Comparison of ENCODE assay signal across 1 cellular context in the genomic region with DNA sequence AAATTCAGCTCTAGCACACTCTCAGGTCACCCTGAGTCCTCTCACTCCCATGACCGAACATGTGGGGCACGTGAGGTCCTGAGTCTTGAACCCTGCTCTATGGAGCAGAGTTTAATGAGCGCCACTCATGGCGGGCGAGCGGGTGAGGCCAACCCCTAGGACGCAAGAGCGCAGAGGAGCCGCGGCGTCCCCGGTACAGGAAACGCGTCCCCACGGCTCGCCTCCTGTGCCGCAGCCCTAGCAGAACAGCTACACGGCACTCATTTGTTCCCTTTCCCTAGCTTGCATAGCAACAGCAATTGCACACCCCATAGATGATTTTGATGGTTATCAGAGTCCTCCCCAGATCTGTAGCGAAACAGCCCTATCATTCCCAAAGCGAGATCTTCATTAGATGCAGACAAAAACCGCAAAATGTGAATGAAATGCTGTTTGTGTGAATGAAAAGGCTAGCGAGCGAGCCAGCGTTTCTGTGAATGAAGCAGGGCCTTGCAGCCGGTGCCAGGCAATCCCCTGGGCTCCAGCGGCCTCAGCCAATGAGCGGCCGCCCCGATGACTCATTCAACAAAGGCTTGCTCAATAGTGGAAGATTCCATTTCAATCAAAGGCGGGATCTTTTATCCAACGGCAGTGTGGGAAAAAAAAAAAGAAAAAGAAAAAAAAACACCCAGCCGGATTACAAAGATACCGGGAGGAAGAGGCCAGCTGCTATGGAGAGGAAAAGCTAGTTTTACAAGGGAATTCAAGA.
TF ChIP-seq lines count a peak whose summit lies in the region.

No MANE protein-coding gene starts in this region.

TF ChIP-seq in HepG2, 621 proteins besides CTCF, POLR2A, EP300 and RAD21 (continued from another document and continues in another):
- peak; percentile 82; the same call in 1 of the 2 replicates for TF ChIP-seq NRL (CRISPR knock-in tag; IDR thresholded peaks at IDR 0.05; ENCODE audit: borderline replicate concordance)
- TF ChIP-seq, protein P1, sequence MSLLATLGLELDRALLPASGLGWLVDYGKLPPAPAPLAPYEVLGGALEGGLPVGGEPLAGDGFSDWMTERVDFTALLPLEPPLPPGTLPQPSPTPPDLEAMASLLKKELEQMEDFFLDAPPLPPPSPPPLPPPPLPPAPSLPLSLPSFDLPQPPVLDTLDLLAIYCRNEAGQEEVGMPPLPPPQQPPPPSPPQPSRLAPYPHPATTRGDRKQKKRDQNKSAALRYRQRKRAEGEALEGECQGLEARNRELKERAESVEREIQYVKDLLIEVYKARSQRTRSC (CRISPR knock-in tag; IDR thresholded peaks at IDR 0.05; ENCODE audit: low read depth): no peak
- peak; percentile 87 for TF ChIP-seq ZNF292 (CRISPR knock-in tag; IDR thresholded peaks at IDR 0.05; ENCODE audit: borderline replicate concordance, low read depth)
- TF ChIP-seq ZNF382 (CRISPR knock-in tag; IDR thresholded peaks at IDR 0.05; ENCODE audit: borderline replicate concordance): no peak
- TF ChIP-seq, protein P2, sequence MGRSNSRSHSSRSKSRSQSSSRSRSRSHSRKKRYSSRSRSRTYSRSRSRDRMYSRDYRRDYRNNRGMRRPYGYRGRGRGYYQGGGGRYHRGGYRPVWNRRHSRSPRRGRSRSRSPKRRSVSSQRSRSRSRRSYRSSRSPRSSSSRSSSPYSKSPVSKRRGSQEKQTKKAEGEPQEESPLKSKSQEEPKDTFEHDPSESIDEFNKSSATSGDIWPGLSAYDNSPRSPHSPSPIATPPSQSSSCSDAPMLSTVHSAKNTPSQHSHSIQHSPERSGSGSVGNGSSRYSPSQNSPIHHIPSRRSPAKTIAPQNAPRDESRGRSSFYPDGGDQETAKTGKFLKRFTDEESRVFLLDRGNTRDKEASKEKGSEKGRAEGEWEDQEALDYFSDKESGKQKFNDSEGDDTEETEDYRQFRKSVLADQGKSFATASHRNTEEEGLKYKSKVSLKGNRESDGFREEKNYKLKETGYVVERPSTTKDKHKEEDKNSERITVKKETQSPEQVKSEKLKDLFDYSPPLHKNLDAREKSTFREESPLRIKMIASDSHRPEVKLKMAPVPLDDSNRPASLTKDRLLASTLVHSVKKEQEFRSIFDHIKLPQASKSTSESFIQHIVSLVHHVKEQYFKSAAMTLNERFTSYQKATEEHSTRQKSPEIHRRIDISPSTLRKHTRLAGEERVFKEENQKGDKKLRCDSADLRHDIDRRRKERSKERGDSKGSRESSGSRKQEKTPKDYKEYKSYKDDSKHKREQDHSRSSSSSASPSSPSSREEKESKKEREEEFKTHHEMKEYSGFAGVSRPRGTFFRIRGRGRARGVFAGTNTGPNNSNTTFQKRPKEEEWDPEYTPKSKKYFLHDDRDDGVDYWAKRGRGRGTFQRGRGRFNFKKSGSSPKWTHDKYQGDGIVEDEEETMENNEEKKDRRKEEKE (IDR thresholded peaks at IDR 0.05): no peak
- TF ChIP-seq, protein P3, sequence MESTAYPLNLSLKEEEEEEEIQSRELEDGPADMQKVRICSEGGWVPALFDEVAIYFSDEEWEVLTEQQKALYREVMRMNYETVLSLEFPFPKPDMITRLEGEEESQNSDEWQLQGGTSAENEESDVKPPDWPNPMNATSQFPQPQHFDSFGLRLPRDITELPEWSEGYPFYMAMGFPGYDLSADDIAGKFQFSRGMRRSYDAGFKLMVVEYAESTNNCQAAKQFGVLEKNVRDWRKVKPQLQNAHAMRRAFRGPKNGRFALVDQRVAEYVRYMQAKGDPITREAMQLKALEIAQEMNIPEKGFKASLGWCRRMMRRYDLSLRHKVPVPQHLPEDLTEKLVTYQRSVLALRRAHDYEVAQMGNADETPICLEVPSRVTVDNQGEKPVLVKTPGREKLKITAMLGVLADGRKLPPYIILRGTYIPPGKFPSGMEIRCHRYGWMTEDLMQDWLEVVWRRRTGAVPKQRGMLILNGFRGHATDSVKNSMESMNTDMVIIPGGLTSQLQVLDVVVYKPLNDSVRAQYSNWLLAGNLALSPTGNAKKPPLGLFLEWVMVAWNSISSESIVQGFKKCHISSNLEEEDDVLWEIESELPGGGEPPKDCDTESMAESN (CRISPR knock-in tag; conservative IDR thresholded peaks at IDR 0.05): no peak
- TF ChIP-seq ZSCAN31 (CRISPR knock-in tag; IDR thresholded peaks at IDR 0.05; ENCODE audit: low read depth): no peak
- TF ChIP-seq, protein P4, sequence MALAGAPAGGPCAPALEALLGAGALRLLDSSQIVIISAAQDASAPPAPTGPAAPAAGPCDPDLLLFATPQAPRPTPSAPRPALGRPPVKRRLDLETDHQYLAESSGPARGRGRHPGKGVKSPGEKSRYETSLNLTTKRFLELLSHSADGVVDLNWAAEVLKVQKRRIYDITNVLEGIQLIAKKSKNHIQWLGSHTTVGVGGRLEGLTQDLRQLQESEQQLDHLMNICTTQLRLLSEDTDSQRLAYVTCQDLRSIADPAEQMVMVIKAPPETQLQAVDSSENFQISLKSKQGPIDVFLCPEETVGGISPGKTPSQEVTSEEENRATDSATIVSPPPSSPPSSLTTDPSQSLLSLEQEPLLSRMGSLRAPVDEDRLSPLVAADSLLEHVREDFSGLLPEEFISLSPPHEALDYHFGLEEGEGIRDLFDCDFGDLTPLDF (CRISPR knock-in tag; IDR thresholded peaks at IDR 0.05): peak; percentile 70
- TF ChIP-seq, protein P5, sequence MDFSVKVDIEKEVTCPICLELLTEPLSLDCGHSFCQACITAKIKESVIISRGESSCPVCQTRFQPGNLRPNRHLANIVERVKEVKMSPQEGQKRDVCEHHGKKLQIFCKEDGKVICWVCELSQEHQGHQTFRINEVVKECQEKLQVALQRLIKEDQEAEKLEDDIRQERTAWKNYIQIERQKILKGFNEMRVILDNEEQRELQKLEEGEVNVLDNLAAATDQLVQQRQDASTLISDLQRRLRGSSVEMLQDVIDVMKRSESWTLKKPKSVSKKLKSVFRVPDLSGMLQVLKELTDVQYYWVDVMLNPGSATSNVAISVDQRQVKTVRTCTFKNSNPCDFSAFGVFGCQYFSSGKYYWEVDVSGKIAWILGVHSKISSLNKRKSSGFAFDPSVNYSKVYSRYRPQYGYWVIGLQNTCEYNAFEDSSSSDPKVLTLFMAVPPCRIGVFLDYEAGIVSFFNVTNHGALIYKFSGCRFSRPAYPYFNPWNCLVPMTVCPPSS (IDR thresholded peaks at IDR 0.05): no peak
- TF ChIP-seq, protein P6, sequence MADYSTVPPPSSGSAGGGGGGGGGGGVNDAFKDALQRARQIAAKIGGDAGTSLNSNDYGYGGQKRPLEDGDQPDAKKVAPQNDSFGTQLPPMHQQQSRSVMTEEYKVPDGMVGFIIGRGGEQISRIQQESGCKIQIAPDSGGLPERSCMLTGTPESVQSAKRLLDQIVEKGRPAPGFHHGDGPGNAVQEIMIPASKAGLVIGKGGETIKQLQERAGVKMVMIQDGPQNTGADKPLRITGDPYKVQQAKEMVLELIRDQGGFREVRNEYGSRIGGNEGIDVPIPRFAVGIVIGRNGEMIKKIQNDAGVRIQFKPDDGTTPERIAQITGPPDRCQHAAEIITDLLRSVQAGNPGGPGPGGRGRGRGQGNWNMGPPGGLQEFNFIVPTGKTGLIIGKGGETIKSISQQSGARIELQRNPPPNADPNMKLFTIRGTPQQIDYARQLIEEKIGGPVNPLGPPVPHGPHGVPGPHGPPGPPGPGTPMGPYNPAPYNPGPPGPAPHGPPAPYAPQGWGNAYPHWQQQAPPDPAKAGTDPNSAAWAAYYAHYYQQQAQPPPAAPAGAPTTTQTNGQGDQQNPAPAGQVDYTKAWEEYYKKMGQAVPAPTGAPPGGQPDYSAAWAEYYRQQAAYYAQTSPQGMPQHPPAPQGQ (CRISPR knock-in tag; IDR thresholded peaks at IDR 0.05; ENCODE audit: borderline replicate concordance): no peak
- TF ChIP-seq NFRKB (IDR thresholded peaks at IDR 0.05): no peak
- TF ChIP-seq ELF4 (CRISPR knock-in tag; IDR thresholded peaks at IDR 0.05; ENCODE audit: borderline replicate concordance): no peak
- TF ChIP-seq, protein P7, sequence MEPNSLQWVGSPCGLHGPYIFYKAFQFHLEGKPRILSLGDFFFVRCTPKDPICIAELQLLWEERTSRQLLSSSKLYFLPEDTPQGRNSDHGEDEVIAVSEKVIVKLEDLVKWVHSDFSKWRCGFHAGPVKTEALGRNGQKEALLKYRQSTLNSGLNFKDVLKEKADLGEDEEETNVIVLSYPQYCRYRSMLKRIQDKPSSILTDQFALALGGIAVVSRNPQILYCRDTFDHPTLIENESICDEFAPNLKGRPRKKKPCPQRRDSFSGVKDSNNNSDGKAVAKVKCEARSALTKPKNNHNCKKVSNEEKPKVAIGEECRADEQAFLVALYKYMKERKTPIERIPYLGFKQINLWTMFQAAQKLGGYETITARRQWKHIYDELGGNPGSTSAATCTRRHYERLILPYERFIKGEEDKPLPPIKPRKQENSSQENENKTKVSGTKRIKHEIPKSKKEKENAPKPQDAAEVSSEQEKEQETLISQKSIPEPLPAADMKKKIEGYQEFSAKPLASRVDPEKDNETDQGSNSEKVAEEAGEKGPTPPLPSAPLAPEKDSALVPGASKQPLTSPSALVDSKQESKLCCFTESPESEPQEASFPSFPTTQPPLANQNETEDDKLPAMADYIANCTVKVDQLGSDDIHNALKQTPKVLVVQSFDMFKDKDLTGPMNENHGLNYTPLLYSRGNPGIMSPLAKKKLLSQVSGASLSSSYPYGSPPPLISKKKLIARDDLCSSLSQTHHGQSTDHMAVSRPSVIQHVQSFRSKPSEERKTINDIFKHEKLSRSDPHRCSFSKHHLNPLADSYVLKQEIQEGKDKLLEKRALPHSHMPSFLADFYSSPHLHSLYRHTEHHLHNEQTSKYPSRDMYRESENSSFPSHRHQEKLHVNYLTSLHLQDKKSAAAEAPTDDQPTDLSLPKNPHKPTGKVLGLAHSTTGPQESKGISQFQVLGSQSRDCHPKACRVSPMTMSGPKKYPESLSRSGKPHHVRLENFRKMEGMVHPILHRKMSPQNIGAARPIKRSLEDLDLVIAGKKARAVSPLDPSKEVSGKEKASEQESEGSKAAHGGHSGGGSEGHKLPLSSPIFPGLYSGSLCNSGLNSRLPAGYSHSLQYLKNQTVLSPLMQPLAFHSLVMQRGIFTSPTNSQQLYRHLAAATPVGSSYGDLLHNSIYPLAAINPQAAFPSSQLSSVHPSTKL (CRISPR knock-in tag; IDR thresholded peaks at IDR 0.05): no peak
- TF ChIP-seq, protein P8, sequence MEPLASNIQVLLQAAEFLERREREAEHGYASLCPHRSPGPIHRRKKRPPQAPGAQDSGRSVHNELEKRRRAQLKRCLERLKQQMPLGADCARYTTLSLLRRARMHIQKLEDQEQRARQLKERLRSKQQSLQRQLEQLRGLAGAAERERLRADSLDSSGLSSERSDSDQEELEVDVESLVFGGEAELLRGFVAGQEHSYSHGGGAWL (CRISPR knock-in tag; IDR thresholded peaks at IDR 0.05): no peak
- TF ChIP-seq, protein P9, sequence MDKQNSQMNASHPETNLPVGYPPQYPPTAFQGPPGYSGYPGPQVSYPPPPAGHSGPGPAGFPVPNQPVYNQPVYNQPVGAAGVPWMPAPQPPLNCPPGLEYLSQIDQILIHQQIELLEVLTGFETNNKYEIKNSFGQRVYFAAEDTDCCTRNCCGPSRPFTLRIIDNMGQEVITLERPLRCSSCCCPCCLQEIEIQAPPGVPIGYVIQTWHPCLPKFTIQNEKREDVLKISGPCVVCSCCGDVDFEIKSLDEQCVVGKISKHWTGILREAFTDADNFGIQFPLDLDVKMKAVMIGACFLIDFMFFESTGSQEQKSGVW (CRISPR knock-in tag; IDR thresholded peaks at IDR 0.05; ENCODE audit: borderline replicate concordance): no peak
- TF ChIP-seq ZNF549 (CRISPR knock-in tag; IDR thresholded peaks at IDR 0.05): no peak
- no peak for TF ChIP-seq ETV5 (CRISPR knock-in tag; IDR thresholded peaks at IDR 0.05; ENCODE audit: borderline replicate concordance)
- TF ChIP-seq RARA (CRISPR knock-in tag; IDR thresholded peaks at IDR 0.05): no peak
- TF ChIP-seq, protein P10, sequence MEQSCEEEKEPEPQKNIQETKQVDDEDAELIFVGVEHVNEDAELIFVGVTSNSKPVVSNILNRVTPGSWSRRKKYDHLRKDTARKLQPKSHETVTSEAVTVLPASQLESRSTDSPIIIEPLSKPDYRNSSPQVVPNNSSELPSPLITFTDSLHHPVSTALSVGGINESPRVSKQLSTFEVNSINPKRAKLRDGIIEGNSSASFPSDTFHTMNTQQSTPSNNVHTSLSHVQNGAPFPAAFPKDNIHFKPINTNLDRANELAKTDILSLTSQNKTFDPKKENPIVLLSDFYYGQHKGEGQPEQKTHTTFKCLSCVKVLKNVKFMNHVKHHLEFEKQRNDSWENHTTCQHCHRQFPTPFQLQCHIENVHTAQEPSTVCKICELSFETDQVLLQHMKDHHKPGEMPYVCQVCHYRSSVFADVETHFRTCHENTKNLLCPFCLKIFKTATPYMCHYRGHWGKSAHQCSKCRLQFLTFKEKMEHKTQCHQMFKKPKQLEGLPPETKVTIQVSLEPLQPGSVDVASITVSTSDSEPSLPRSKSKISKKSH (CRISPR knock-in tag; IDR thresholded peaks at IDR 0.05; ENCODE audit: borderline replicate concordance): 0 out of 2 replicates have a peak, but pooled peaks have one; percentile 50
- TF ChIP-seq ZNF570 (CRISPR knock-in tag; IDR thresholded peaks at IDR 0.05; ENCODE audit: borderline replicate concordance): no peak
- no peak for TF ChIP-seq FOXK1 (CRISPR knock-in tag; IDR thresholded peaks at IDR 0.05; ENCODE audit: borderline replicate concordance, low read depth)
- peak; percentile 72; the same call in 1 of the 2 replicates for TF ChIP-seq ZNF264 (CRISPR knock-in tag; IDR thresholded peaks at IDR 0.05)
- TF ChIP-seq TBX3 (IDR thresholded peaks at IDR 0.05; ENCODE audit: borderline replicate concordance): no peak
- TF ChIP-seq CHCHD3 (CRISPR knock-in tag; IDR thresholded peaks at IDR 0.05): no peak
- TF ChIP-seq ZNF232 (CRISPR knock-in tag; IDR thresholded peaks at IDR 0.05; ENCODE audit: borderline replicate concordance): no peak; the same call in 1 of the 2 replicates
- no peak for TF ChIP-seq SCMH1 (CRISPR knock-in tag; IDR thresholded peaks at IDR 0.05; ENCODE audit: borderline replicate concordance)
- TF ChIP-seq RORA (CRISPR knock-in tag; IDR thresholded peaks at IDR 0.05): no peak
- TF ChIP-seq, protein P11, sequence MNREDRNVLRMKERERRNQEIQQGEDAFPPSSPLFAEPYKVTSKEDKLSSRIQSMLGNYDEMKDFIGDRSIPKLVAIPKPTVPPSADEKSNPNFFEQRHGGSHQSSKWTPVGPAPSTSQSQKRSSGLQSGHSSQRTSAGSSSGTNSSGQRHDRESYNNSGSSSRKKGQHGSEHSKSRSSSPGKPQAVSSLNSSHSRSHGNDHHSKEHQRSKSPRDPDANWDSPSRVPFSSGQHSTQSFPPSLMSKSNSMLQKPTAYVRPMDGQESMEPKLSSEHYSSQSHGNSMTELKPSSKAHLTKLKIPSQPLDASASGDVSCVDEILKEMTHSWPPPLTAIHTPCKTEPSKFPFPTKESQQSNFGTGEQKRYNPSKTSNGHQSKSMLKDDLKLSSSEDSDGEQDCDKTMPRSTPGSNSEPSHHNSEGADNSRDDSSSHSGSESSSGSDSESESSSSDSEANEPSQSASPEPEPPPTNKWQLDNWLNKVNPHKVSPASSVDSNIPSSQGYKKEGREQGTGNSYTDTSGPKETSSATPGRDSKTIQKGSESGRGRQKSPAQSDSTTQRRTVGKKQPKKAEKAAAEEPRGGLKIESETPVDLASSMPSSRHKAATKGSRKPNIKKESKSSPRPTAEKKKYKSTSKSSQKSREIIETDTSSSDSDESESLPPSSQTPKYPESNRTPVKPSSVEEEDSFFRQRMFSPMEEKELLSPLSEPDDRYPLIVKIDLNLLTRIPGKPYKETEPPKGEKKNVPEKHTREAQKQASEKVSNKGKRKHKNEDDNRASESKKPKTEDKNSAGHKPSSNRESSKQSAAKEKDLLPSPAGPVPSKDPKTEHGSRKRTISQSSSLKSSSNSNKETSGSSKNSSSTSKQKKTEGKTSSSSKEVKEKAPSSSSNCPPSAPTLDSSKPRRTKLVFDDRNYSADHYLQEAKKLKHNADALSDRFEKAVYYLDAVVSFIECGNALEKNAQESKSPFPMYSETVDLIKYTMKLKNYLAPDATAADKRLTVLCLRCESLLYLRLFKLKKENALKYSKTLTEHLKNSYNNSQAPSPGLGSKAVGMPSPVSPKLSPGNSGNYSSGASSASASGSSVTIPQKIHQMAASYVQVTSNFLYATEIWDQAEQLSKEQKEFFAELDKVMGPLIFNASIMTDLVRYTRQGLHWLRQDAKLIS (CRISPR knock-in tag; IDR thresholded peaks at IDR 0.05): no peak
- TF ChIP-seq POLR2AphosphoS5 (IDR thresholded peaks at IDR 0.05; ENCODE audit: low read depth, low read length): peak; percentile 59
